In genomic region chr2:40543381-40543780, GRCh38 we compare ENCODE assay signal across 34 cellular contexts.
"Had no signal": no experiment of that assay in that cellular context is flagged by ENCODE, and none has a peak within 500 bp of the region (broad histone marks: within the 10 kb centered on the region; RNA-seq: fewer than 3 reads in every experiment).

No MANE protein-coding gene starts in this region.

- H3K36me3 Mint-ChIP-seq: activated naive CD4-positive, alpha-beta T cell treated with anti-CD3 and anti-CD28 coated beads, Interleukin-2, amount 50 U/mL, for 72 hours; brain; WTC11 had no signal

- H3K4me2 ChIP-seq: KMS-11, SK-N-SH had no signal

- H3K27me3 ChIP-seq: adrenal gland, Peyer's patch, SJSA1 had no signal

- H3K9me3 ChIP-seq: adrenal gland, Peyer's patch, SJSA1, SK-N-SH had no signal

- H3K9ac ChIP-seq: KMS-11, SK-N-SH had no signal

- H3K4me3 Mint-ChIP-seq: activated CD4-positive, alpha-beta T cell treated with anti-CD3 and anti-CD28 coated beads for 36 hours; activated CD4-positive, alpha-beta T cell treated with anti-CD3 and anti-CD28 coated beads, Interleukin-2, amount 10 ng/mL, durations not matched to agents 7 days and 5 days; activated CD8-positive, alpha-beta T cell treated with anti-CD3 and anti-CD28 coated beads, Interleukin-2, amount 10 ng/mL, durations not matched to agents 7 days and 5 days; activated naive CD4-positive, alpha-beta T cell treated with anti-CD3 and anti-CD28 coated beads for 36 hours; activated T-cell treated with anti-CD3 and anti-CD28 coated beads, Interleukin-2, amount 50 U/mL, for 4 hours; activated T-helper 1 cell treated with anti-CD3 and anti-CD28 coated beads, Interleukin-12 subunit alpha, Interleukin-12 subunit beta, Interleukin-2, Interleukin-4 antibody, amounts not matched to agents 30 ng/mL and 10 ng/mL and 1 ng/mL, durations not matched to agents 14 hours and 24 hours and 36 hours; brain; central memory CD8-positive, alpha-beta T cell; T-helper 1 cell treated with Interleukin-12 subunit alpha and Interleukin-12 subunit beta and Interleukin-4 antibody, amounts not matched to agents 30 μg/mL and 1 μg/mL, for 36 hours; T-helper 2 cell treated with Interferon-gamma antibody and Interleukin-4, amounts not matched to agents 5 μg/mL and 100 μg/mL, for 36 hours; WTC11 had no signal

- H3K4me1 ChIP-seq: adrenal gland, Peyer's patch, SJSA1 had no signal

- H3K27me3 Mint-ChIP-seq: activated CD4-positive, alpha-beta T cell treated with anti-CD3 and anti-CD28 coated beads for 36 hours; activated CD4-positive, alpha-beta T cell treated with anti-CD3 and anti-CD28 coated beads, Interleukin-2, amount 10 ng/mL, durations not matched to agents 7 days and 5 days; brain; central memory CD8-positive, alpha-beta T cell had no signal

- DNase-seq: activated CD4-positive, alpha-beta T cell treated with anti-CD3 and anti-CD28 coated beads for 36 hours; activated CD4-positive, alpha-beta T cell treated with anti-CD3 and anti-CD28 coated beads, Interleukin-2, amount 10 ng/mL, durations not matched to agents 7 days and 5 days; activated CD4-positive, alpha-beta T cell treated with anti-CD3 and anti-CD28 coated beads, Interleukin-2, amount 50 U/mL, for 48 hours; activated CD8-positive, alpha-beta T cell treated with anti-CD3 and anti-CD28 coated beads, Interleukin-2, amount 10 ng/mL, durations not matched to agents 7 days and 5 days; activated gamma-delta T cell treated with Interleukin-2 at 50 U/mL for 16 hours; activated naive CD4-positive, alpha-beta T cell treated with anti-CD3 and anti-CD28 coated beads for 36 hours; activated T-cell treated with anti-CD3 and anti-CD28 coated beads, Interleukin-2, amount 50 U/mL, for 4 hours; adrenal gland; NCI-H1092 treated with DMSO at 0.1 percent for 48 hours; NCI-H1417; NCI-H146; NCI-H187; NCI-H2029 treated with DMSO at 0.1 percent for 48 hours; NCI-H2107; NCI-H2171; NCI-H510A; NCI-H526; NCI-H748 treated with DMSO at 0.1 percent for 48 hours; NK-92 treated with Interleukin-12 subunit alpha and Interleukin-12 subunit beta, amount 100 ng/mL, for 24 hours; PC-3; Peyer's patch; RPMI8226; SHP77 treated with DMSO at 0.1 percent for 48 hours; SK-N-SH had no signal

- H3K4me3 ChIP-seq: adrenal gland, Peyer's patch, SJSA1 had no signal

- ATAC-seq: activated CD4-positive, alpha-beta T cell treated with anti-CD3 and anti-CD28 coated beads for 36 hours; activated CD4-positive, CD25-positive, alpha-beta regulatory T cell treated with anti-CD3 and anti-CD28 coated beads, Interleukin-2, amount 50 U/mL, for 24 hours; activated CD8-positive, alpha-beta T cell treated with anti-CD3 and anti-CD28 coated beads, Interleukin-2, amount 10 ng/mL, durations not matched to agents 7 days and 5 days; activated naive CD4-positive, alpha-beta T cell treated with anti-CD3 and anti-CD28 coated beads, Interleukin-2, amount 50 U/mL, for 72 hours; activated T-cell treated with anti-CD3 and anti-CD28 coated beads, Interleukin-2, amount 50 U/mL, for 4 hours; PC-3 had no signal

- H3K36me3 ChIP-seq: adrenal gland, Peyer's patch, SJSA1 had no signal

- H3K9me2 ChIP-seq: SK-N-SH had no signal

- H3K9me3 Mint-ChIP-seq: activated CD4-positive, alpha-beta T cell treated with anti-CD3 and anti-CD28 coated beads, Interleukin-2, amount 10 ng/mL, durations not matched to agents 7 days and 5 days; activated naive CD4-positive, alpha-beta T cell treated with anti-CD3 and anti-CD28 coated beads for 36 hours; activated T-helper 1 cell treated with anti-CD3 and anti-CD28 coated beads, Interleukin-12 subunit alpha, Interleukin-12 subunit beta, Interleukin-2, Interleukin-4 antibody, amounts not matched to agents 30 ng/mL and 10 ng/mL and 1 ng/mL, durations not matched to agents 14 hours and 24 hours and 36 hours; brain; T-helper 1 cell treated with Interleukin-12 subunit alpha and Interleukin-12 subunit beta and Interleukin-4 antibody, amounts not matched to agents 30 μg/mL and 1 μg/mL, for 36 hours; T-helper 2 cell treated with Interferon-gamma antibody and Interleukin-4, amounts not matched to agents 5 μg/mL and 100 μg/mL, for 36 hours; WTC11 had no signal

- H3K27ac ChIP-seq: adrenal gland, KMS-11, Peyer's patch, SJSA1 had no signal

- H3K4me1 Mint-ChIP-seq: activated CD4-positive, alpha-beta T cell treated with anti-CD3 and anti-CD28 coated beads for 36 hours; activated CD4-positive, alpha-beta T cell treated with anti-CD3 and anti-CD28 coated beads, Interleukin-2, amount 10 ng/mL, durations not matched to agents 7 days and 5 days; central memory CD8-positive, alpha-beta T cell had no signal

- H3K27ac Mint-ChIP-seq: activated CD4-positive, alpha-beta T cell treated with anti-CD3 and anti-CD28 coated beads for 36 hours; activated CD4-positive, alpha-beta T cell treated with anti-CD3 and anti-CD28 coated beads, Interleukin-2, amount 10 ng/mL, durations not matched to agents 7 days and 5 days; activated CD8-positive, alpha-beta T cell treated with anti-CD3 and anti-CD28 coated beads, Interleukin-2, amount 10 ng/mL, durations not matched to agents 7 days and 5 days; activated naive CD4-positive, alpha-beta T cell treated with anti-CD3 and anti-CD28 coated beads for 36 hours; activated naive CD4-positive, alpha-beta T cell treated with anti-CD3 and anti-CD28 coated beads, Interleukin-2, amount 50 U/mL, for 72 hours; activated T-helper 1 cell treated with anti-CD3 and anti-CD28 coated beads, Interleukin-12 subunit alpha, Interleukin-12 subunit beta, Interleukin-2, Interleukin-4 antibody, amounts not matched to agents 30 ng/mL and 10 ng/mL and 1 ng/mL, durations not matched to agents 14 hours and 24 hours and 36 hours; brain; T-helper 1 cell treated with Interleukin-12 subunit alpha and Interleukin-12 subunit beta and Interleukin-4 antibody, amounts not matched to agents 30 μg/mL and 1 μg/mL, for 36 hours; T-helper 2 cell treated with Interferon-gamma antibody and Interleukin-4, amounts not matched to agents 5 μg/mL and 100 μg/mL, for 36 hours had no signal
